ENCODE assay signal across 28 cellular contexts in genomic region chr3:25304916-25305315, GRCh38.
"Had no signal": no experiment of that assay in that cellular context is flagged by ENCODE, and none has a peak within 500 bp of the region (broad histone marks: within the 10 kb centered on the region; RNA-seq: fewer than 3 reads in every experiment).

No MANE protein-coding gene starts in this region.

- H3K4me3 Mint-ChIP-seq: naive thymus-derived CD4-positive, alpha-beta T cell; natural killer cell treated with Interleukin-12 subunit alpha and Interleukin-12 subunit beta and Interleukin-15 and Interleukin-18, amount 100 ng/mL, for 72 hours; stimulated activated effector memory CD8-positive, alpha-beta T cell treated with anti-CD3 and anti-CD28 coated beads, Interleukin-12 subunit alpha, Interleukin-12 subunit beta, amount 100 ng/mL, for 72 hours; stimulated activated naive CD8-positive, alpha-beta T cell treated with anti-CD3 and anti-CD28 coated beads, Interleukin-15, Interleukin-2, amounts not matched to agents 100 ng/mL and 50 ng/mL, for 24 hours; type B pancreatic cell had no signal

- H3K36me3 ChIP-seq: left ventricle myocardium inferior, pancreas, prostate gland, suprapubic skin, thoracic aorta, tibial artery, uterus had no signal

- H3K27ac Mint-ChIP-seq: naive thymus-derived CD4-positive, alpha-beta T cell; natural killer cell treated with Interleukin-12 subunit alpha and Interleukin-12 subunit beta and Interleukin-15 and Interleukin-18, amount 100 ng/mL, for 72 hours; stimulated activated effector memory CD8-positive, alpha-beta T cell treated with anti-CD3 and anti-CD28 coated beads, Interleukin-12 subunit alpha, Interleukin-12 subunit beta, amount 100 ng/mL, for 72 hours; stimulated activated naive CD8-positive, alpha-beta T cell treated with anti-CD3 and anti-CD28 coated beads, Interleukin-15, Interleukin-2, amounts not matched to agents 100 ng/mL and 50 ng/mL, for 24 hours had no signal

- H3K4me1 ChIP-seq: pancreas, prostate gland, suprapubic skin, tibial artery, uterus had no signal

- H3K4me1 Mint-ChIP-seq: naive thymus-derived CD4-positive, alpha-beta T cell; stimulated activated effector memory CD8-positive, alpha-beta T cell treated with anti-CD3 and anti-CD28 coated beads, Interleukin-12 subunit alpha, Interleukin-12 subunit beta, amount 100 ng/mL, for 72 hours had no signal

- H3K9me3 ChIP-seq: left ventricle myocardium inferior, mucosa of descending colon, pancreas, prostate gland, suprapubic skin, thoracic aorta, tibial artery, uterus had no signal

- H3K27ac ChIP-seq: left ventricle myocardium inferior, pancreas, prostate gland, skin epidermis, suprapubic skin, thoracic aorta, tibial artery, uterus had no signal

- H3K4me3 ChIP-seq: left ventricle myocardium inferior, lung, mucosa of descending colon, pancreas, prostate gland, skin epidermis, suprapubic skin, thoracic aorta, tibial artery, uterus had no signal

- H3K9me3 Mint-ChIP-seq: natural killer cell treated with Interleukin-12 subunit alpha and Interleukin-12 subunit beta and Interleukin-15 and Interleukin-18, amount 100 ng/mL, for 72 hours; stimulated activated naive CD8-positive, alpha-beta T cell treated with anti-CD3 and anti-CD28 coated beads, Interleukin-15, Interleukin-2, amounts not matched to agents 100 ng/mL and 50 ng/mL, for 24 hours had no signal

- H3K27me3 Mint-ChIP-seq: stimulated activated naive CD8-positive, alpha-beta T cell treated with anti-CD3 and anti-CD28 coated beads, Interleukin-15, Interleukin-2, amounts not matched to agents 100 ng/mL and 50 ng/mL, for 24 hours; type B pancreatic cell had no signal

- DNase-seq: hypothalamus; islet precursor cell; left ventricle myocardium inferior; mesendoderm; midbrain; mucosa of descending colon; naive thymus-derived CD4-positive, alpha-beta T cell; nucleus accumbens; pancreas; posterior cingulate gyrus; retina; right cardiac atrium; stimulated activated CD4-positive, alpha-beta T cell treated with anti-CD3 and anti-CD28 coated beads, Interleukin-12 subunit alpha, Interleukin-12 subunit beta, amount 100 ng/mL, for 4 hours; stimulated activated CD4-positive, alpha-beta T cell treated with anti-CD3 and anti-CD28 coated beads, Interleukin-15, amount 100 ng/mL, for 24 hours; stimulated activated CD4-positive, alpha-beta T cell treated with anti-CD3 and anti-CD28 coated beads, Interleukin-2, amount 100 ng/mL, for 24 hours; stimulated activated CD4-positive, alpha-beta T cell treated with anti-CD3 and anti-CD28 coated beads, Interleukin-4, amount 100 ng/mL, for 1 hour; stimulated activated naive CD4-positive, alpha-beta T cell; tibial artery; uterus had no signal

- H3K36me3 Mint-ChIP-seq: naive thymus-derived CD4-positive, alpha-beta T cell; natural killer cell treated with Interleukin-12 subunit alpha and Interleukin-12 subunit beta and Interleukin-15 and Interleukin-18, amount 100 ng/mL, for 72 hours; stimulated activated effector memory CD8-positive, alpha-beta T cell treated with anti-CD3 and anti-CD28 coated beads, Interleukin-12 subunit alpha, Interleukin-12 subunit beta, amount 100 ng/mL, for 72 hours had no signal

- H3K27me3 ChIP-seq: pancreas, suprapubic skin, tibial artery, uterus had no signal

- FAIRE-seq: pancreas had no signal
